24 cellular contexts compared by ENCODE assay signal in genomic region chr5:22470408-22470807, GRCh38.
"Had no signal": no experiment of that assay in that cellular context is flagged by ENCODE, and none has a peak within 500 bp of the region (broad histone marks: within the 10 kb centered on the region; RNA-seq: fewer than 3 reads in every experiment).

No MANE protein-coding gene starts in this region.

- H3K9ac ChIP-seq: neural progenitor cell, parathyroid adenoma had no signal

- ATAC-seq: natural killer cell; psoas muscle; right cardiac atrium; right lobe of liver; stimulated activated effector memory CD8-positive, alpha-beta T cell treated with anti-CD3 and anti-CD28 coated beads, Interleukin-12 subunit alpha, Interleukin-12 subunit beta, amount 100 ng/mL, for 72 hours; stimulated activated naive B cell treated with anti-CD40 and anti-IgM and Interleukin-4, amounts not matched to agents 10 μg/mL and 1 μg/mL and 100 μg/mL, for 72 hours had no signal

- H2AFZ ChIP-seq: neural progenitor cell, parathyroid adenoma had no signal

- H3K36me3 ChIP-seq: neural progenitor cell, ovary, right lobe of liver, sigmoid colon, stomach, thoracic aorta, thyroid gland, tibial nerve, upper lobe of left lung, uterus had no signal

- H3K79me2 ChIP-seq: parathyroid adenoma had no signal

- H3K4me3 ChIP-seq: neural progenitor cell, ovary, psoas muscle, right lobe of liver, sigmoid colon, stomach, thoracic aorta, thyroid gland, tibial nerve, upper lobe of left lung, uterus had no signal

- DNase-seq: natural killer cell; occipital lobe; ovary; posterior cingulate gyrus; psoas muscle; right cardiac atrium; right lobe of liver; sigmoid colon; small intestine; stimulated activated CD4-positive, alpha-beta T cell treated with anti-CD3 and anti-CD28 coated beads, Interleukin-15, amount 100 ng/mL, for 24 hours; stimulated activated CD4-positive, alpha-beta T cell treated with anti-CD3 and anti-CD28 coated beads, Interleukin-2, amount 100 ng/mL, for 24 hours; stimulated activated CD4-positive, alpha-beta T cell treated with anti-CD3 and anti-CD28 coated beads, Interleukin-2, amount 100 ng/mL, for 48 hours; stimulated activated CD4-positive, alpha-beta T cell treated with anti-CD3 and anti-CD28 coated beads, Interleukin-4, amount 100 ng/mL, for 24 hours; stimulated activated naive B cell treated with anti-CD40 and anti-IgM and Interleukin-4, amounts not matched to agents 10 μg/mL and 1 μg/mL and 100 μg/mL, for 72 hours; stimulated activated naive CD4-positive, alpha-beta T cell treated with Interleukin-2 at 50 U/mL for 16 hours; stomach; thyroid gland; upper lobe of left lung; uterus had no signal

- H3K27me3 ChIP-seq: neural progenitor cell, ovary, right lobe of liver, sigmoid colon, stomach, thyroid gland, tibial nerve, upper lobe of left lung, uterus had no signal

- H3K4me1 ChIP-seq: neural progenitor cell, parathyroid adenoma, psoas muscle, right lobe of liver, sigmoid colon, stomach, thyroid gland, tibial nerve, upper lobe of left lung, uterus had no signal

- H3K4me2 ChIP-seq: neural progenitor cell had no signal

- H3K27ac ChIP-seq: neural progenitor cell, ovary, parathyroid adenoma, psoas muscle, right lobe of liver, sigmoid colon, stomach, thoracic aorta, thyroid gland, tibial nerve, upper lobe of left lung, uterus had no signal

- H3K9me3 ChIP-seq: ovary, psoas muscle, right lobe of liver, sigmoid colon, stomach, thoracic aorta, thyroid gland, tibial nerve, upper lobe of left lung, uterus had no signal
